In genomic region chrX:20527458-20528099, GRCh38 we compare ENCODE assay signal across 8 cellular contexts.
DNase-seq lines count a peak whose midpoint lies in the region; ATAC-seq lines count a peak whose summit lies in the region.

No MANE protein-coding gene starts in this region.

- ATAC-seq in HG03159 (IDR thresholded peaks at IDR 0.05; ENCODE audit: unreplicated experiment) (peak; percentile 68), GM19023 (IDR thresholded peaks at IDR 0.05; ENCODE audit: unreplicated experiment) (no peak)

- DNase-seq in SHP77 (lab: John Stamatoyannopoulos, UW) (peak; percentile 4 to 21), SHP77 treated with DMSO at 0.1 percent for 48 hours (lab: John Stamatoyannopoulos, UW) (no peak), NCI-H748 (lab: John Stamatoyannopoulos, UW; ENCODE audit: unreplicated experiment) (peak; percentile 69), cerebellum (ENCODE audit: low spot score) (peak; percentile 45), lung microvascular endothelial cell (ENCODE audit: low read depth in 2 of 2) (peak; percentile 34 to 51), inferior parietal cortex (ENCODE audit: extremely low spot score) (no peak)

Comparison
In these comparisons a context has a peak if more than half of its experiments do, and no peak if none do; other contexts are left out.
1. DNase-seq: peak in SHP77 (2 of 2), NCI-H748 (single experiment), cerebellum (single experiment) and lung microvascular endothelial cell (2 of 2); none in SHP77 treated with DMSO at 0.1 percent for 48 hours (single experiment) and inferior parietal cortex (single experiment).